In the genomic region with DNA sequence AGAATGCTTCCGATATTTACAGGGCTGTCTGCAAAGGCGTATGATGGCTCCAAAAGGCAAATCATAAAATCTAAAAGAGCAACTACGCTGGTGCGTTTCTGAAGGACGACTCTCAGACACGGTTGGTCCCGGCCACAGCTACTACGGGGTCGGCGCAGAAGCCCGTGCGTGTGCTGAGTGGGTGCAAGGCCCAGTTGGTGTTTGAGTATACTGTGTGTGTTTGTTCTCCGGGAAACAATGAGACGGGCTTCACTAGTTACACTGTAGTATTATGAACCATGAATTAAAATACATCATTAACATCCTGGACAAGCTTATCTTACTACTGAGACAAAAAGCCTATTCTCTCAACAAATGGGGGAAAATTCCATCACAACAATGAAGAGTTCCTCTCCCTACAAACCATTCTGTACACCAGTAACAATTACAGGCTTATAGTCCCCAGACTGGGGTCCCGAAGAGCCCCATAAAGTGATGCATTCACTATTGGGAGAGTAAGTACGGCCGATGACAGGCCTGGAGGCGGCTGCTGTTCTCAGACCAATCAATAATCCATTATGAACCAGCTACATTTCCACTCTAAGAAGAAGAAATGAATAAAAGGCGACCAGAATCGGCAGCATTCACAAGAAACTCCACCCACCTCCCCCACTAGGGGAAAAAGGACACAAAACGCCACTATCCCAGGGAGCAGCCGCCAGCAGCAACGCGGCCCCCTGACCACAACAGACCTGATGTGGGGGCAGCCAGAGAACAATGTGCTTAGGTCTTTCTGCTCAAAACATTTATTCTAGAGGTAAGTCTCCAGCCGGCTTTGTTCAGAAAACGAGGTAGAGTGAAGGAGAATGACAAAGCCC, we compare ENCODE assay signal across 8 cellular contexts. TPM values are rescaled to one million over a fixed set of nuclear protein-coding genes. Genes with fewer than 3 reads are reported as not detected.
DNase-seq lines count a peak whose midpoint lies in the region; ATAC-seq and TF ChIP-seq lines count a peak whose summit lies in the region.

No MANE protein-coding gene starts in this region.

- TF ChIP-seq CTCF in A673 (conservative IDR thresholded peaks at IDR 0.05; ENCODE audit: low read depth, low read length): no peak
- no peak for TF ChIP-seq CTCF in WI38 (IDR thresholded peaks at IDR 0.05; ENCODE audit: low read depth, low read length)
- no peak for TF ChIP-seq CTCF in fibroblast of the aortic adventitia (IDR thresholded peaks at IDR 0.05; ENCODE audit: insufficient read depth, low read length)
- TF ChIP-seq CTCF in omental fat pad (IDR thresholded peaks at IDR 0.05): no peak
- TF ChIP-seq CTCF in PC-9 (conservative IDR thresholded peaks at IDR 0.05): no peak

- peak overlapping the region; percentile 86 for H3K27ac ChIP-seq in A673 (ENCODE audit: low read depth, low read length, poor library complexity, severe bottlenecking)
- H3K27ac ChIP-seq in PC-9: no peak overlapping the region

- no peaks in the 10 kb centered on the region for H3K27me3 ChIP-seq in A673 (replicated peaks; ENCODE audit: insufficient read depth, low read depth, low read length, poor library complexity)
- no peaks in the 10 kb centered on the region for H3K27me3 ChIP-seq in PC-9 (ENCODE audit: insufficient read depth, low read depth)

- POLR2A ChIA-PET in A673 (lab: Charles Lee; ENCODE audit: low non-redundant PET) (no interaction called here), PC-9 (lab: Charles Lee; ENCODE audit: unreplicated experiment) (interaction anchor here (0.6 to 1.0 kb wide), 2 partner anchors 33 to 35 kb away, joined by 3 to 12 read pairs; no protein-coding TSS in a partner anchor)

- H3K36me3 ChIP-seq in A673 (ENCODE audit: insufficient read depth, low read length, poor library complexity, severe bottlenecking) (no peaks in the 10 kb centered on the region), PC-9 (ENCODE audit: low read depth) (no peaks in the 10 kb centered on the region)

- DNase-seq in A673 (ENCODE audit: low spot score): peak; percentile 50
- DNase-seq in fibroblast of the aortic adventitia (ENCODE audit: low read depth): no peak
- no peak for DNase-seq in omental fat pad (ENCODE audit: low spot score)
- DNase-seq in PC-9: no peak
- DNase-seq in NOMO-1 treated with dmso at 0.1 percent for 144 hours (lab: John Stamatoyannopoulos, UW; ENCODE audit: unreplicated experiment): no peak

- BruUV-seq in A673 (replicated peaks; lab: Mats Ljungman, UMichigan) (no TSS peak), PC-9 (replicated peaks; lab: Mats Ljungman, UMichigan) (no TSS peak)

- H3K9me3 ChIP-seq in A673 (ENCODE audit: low read depth, low read length, poor library complexity, severe bottlenecking): no peaks in the 10 kb centered on the region
- no peaks in the 10 kb centered on the region for H3K9me3 ChIP-seq in PC-9 (ENCODE audit: insufficient read depth, low read depth)

- ATAC-seq in GM21825 (IDR thresholded peaks at IDR 0.05; ENCODE audit: unreplicated experiment): peak; percentile 32
- peak; percentile 33 for ATAC-seq in omental fat pad (ENCODE audit: low FRiP score)
- no peak for ATAC-seq in GM18867 (IDR thresholded peaks at IDR 0.05; ENCODE audit: unreplicated experiment)

- no peak overlapping the region for H3K4me2 ChIP-seq in PC-9

- intact Hi-C loops in A673 (cut with micrococcal nuclease; ENCODE audit: unreplicated experiment) (loop anchor here (10.0 kb wide), 1 partner anchor 113 kb away; no protein-coding TSS in a partner anchor), PC-9 (cut with micrococcal nuclease; ENCODE audit: unreplicated experiment) (no loop called here)

- H3K4me1 ChIP-seq in A673 (ENCODE audit: insufficient read depth, low read length, poor library complexity, severe bottlenecking): peaks cover 27% of the 10 kb centered on the region
- H3K4me1 ChIP-seq in PC-9 (replicated peaks; ENCODE audit: insufficient read depth): no peaks in the 10 kb centered on the region

- peaks cover 48% of the 10 kb centered on the region for H3K79me2 ChIP-seq in PC-9 (ENCODE audit: low read depth)

- CTCF ChIA-PET in A673 (lab: Charles Lee) (interaction anchor here (0.6 kb wide), 2 partner anchors 41 to 43 kb away, joined by 3 to 7 read pairs; no protein-coding TSS in a partner anchor), PC-9 (lab: Charles Lee) (no interaction called here)

- H2AFZ ChIP-seq in PC-9: no peak overlapping the region

- H3F3A ChIP-seq in PC-9 (ENCODE audit: insufficient read depth, low read depth): no peaks in the 10 kb centered on the region

- H3K9me2 ChIP-seq in PC-9 (ENCODE audit: insufficient read depth): no peaks in the 10 kb centered on the region

- H3K4me3 ChIP-seq in A673 (ENCODE audit: low read depth, low read length, poor library complexity, severe bottlenecking) (peak overlapping the region; percentile 50), WI38 (ENCODE audit: low read depth, low read length) (peak overlapping the region; percentile 61), fibroblast of the aortic adventitia (ENCODE audit: low read depth, low read length) (peak overlapping the region; percentile 71), PC-9 (no peak overlapping the region)

- peaks cover 46% of the 10 kb centered on the region for H4K20me1 ChIP-seq in PC-9 (ENCODE audit: insufficient read depth)

RNA-seq across cellular contexts. Expression of a gene that starts 43.3 kb away (rescaled TPM):
- total RNA-seq in A673 (2021) (32.3 and 43.8 TPM in 2 replicates), fibroblast of the aortic adventitia (ENCODE audit: low replicate concordance) (10.8 and 21.9 TPM in 2 replicates), omental fat pad (10 to 100 TPM; 11.2 to 27.7 (median 16.6) TPM), PC-9 (2021) (31.5 and 32.7 TPM in 2 replicates)
